19 cellular contexts compared by ENCODE assay signal in genomic region chr2:62277688-62278087, GRCh38.
DNase-seq lines count a peak whose midpoint lies in the region; ATAC-seq and TF ChIP-seq lines count a peak whose summit lies in the region.
"Had no signal": no experiment of that assay in that cellular context is flagged by ENCODE, and none has a peak within 500 bp of the region (broad histone marks: within the 10 kb centered on the region; RNA-seq: fewer than 3 reads in every experiment).

No MANE protein-coding gene starts in this region.

- H4K5ac ChIP-seq in mesendoderm (ENCODE audit: low read length), result no peak overlapping the region

- H3K4ac ChIP-seq in mesendoderm (ENCODE audit: low read depth, low read length), result no peak overlapping the region

- no TSS peak for BruUV-seq in OCI-LY7 (replicated peaks; lab: Mats Ljungman, UMichigan)

- peaks cover 64% of the 10 kb centered on the region for H3K36me3 Mint-ChIP-seq in GM23338 (ENCODE audit: low read depth)
- H3K36me3 Mint-ChIP-seq in endodermal cell (ENCODE audit: low read depth), result peaks cover 44% of the 10 kb centered on the region

- peaks cover 7% of the 10 kb centered on the region; the same call in 1 of the 2 replicates for H3K9me2 ChIP-seq in GM23338 (ENCODE audit: insufficient read depth)
- no peaks in the 10 kb centered on the region for H3K9me2 ChIP-seq in OCI-LY7 (ENCODE audit: insufficient read depth, low read length)

- H4K20me1 ChIP-seq in GM23338 (replicated peaks; ENCODE audit: insufficient read depth) (no peaks in the 10 kb centered on the region), OCI-LY7 (ENCODE audit: insufficient read depth, low read length) (no peaks in the 10 kb centered on the region)
- H4K20me1 ChIP-seq: BLaER1 had no signal

- H2AFZ ChIP-seq in GM23338 (no peak overlapping the region), OCI-LY7 (ENCODE audit: low read length) (no peak overlapping the region)

- H3K27ac ChIP-seq in GM23338 (ENCODE audit: low read depth) (no peak overlapping the region), OCI-LY7 (ENCODE audit: low read depth, low read length, poor library complexity, severe bottlenecking) (no peak overlapping the region), endodermal cell (ENCODE audit: low read depth, low read length) (no peak overlapping the region), mesendoderm (ENCODE audit: low read depth, low read length) (no peak overlapping the region)
- H3K27ac ChIP-seq: BLaER1, HL-60 had no signal

- no peak overlapping the region for H2BK120ac ChIP-seq in mesendoderm (ENCODE audit: low read depth, low read length)

- no peak overlapping the region for H2BK15ac ChIP-seq in mesendoderm (replicated peaks; ENCODE audit: low read depth)

- POLR2A ChIA-PET in OCI-LY7 (lab: Charles Lee), result interaction anchor here (0.6 kb wide), 2 partner anchors 100 to 1084 kb away, joined by 3 read pairs; no protein-coding TSS in a partner anchor

- H3K79me1 ChIP-seq in mesendoderm (ENCODE audit: low read length), result no peaks in the 10 kb centered on the region

- H2AK5ac ChIP-seq in mesendoderm (ENCODE audit: low read length), result no peak overlapping the region

- H3K9me3 ChIP-seq in OCI-LY7 (ENCODE audit: low read length) (peaks cover 31% of the 10 kb centered on the region; the same call in 1 of the 2 replicates), endodermal cell (ENCODE audit: control insufficient read depth, low read length) (peaks cover 60% of the 10 kb centered on the region)

- peaks cover 76% of the 10 kb centered on the region for H3K9me3 Mint-ChIP-seq in GM23338
- H3K9me3 Mint-ChIP-seq in endodermal cell, result peaks cover 62% of the 10 kb centered on the region

- H2BK5ac ChIP-seq in mesendoderm (ENCODE audit: low read length), result no peak overlapping the region

- H3K36me3 ChIP-seq in GM23338 (ENCODE audit: insufficient read depth) (peaks cover 6% of the 10 kb centered on the region; the same call in 1 of the 2 replicates), OCI-LY7 (ENCODE audit: insufficient read depth, low read length) (no peaks in the 10 kb centered on the region), endodermal cell (ENCODE audit: control insufficient read depth, insufficient read depth, low read length) (no peaks in the 10 kb centered on the region), mesendoderm (ENCODE audit: control insufficient read depth, insufficient read depth, low read length) (no peaks in the 10 kb centered on the region)
- H3K36me3 ChIP-seq: BLaER1 had no signal

- no peaks in the 10 kb centered on the region for H3K4me1 Mint-ChIP-seq in GM23338
- no peaks in the 10 kb centered on the region for H3K4me1 Mint-ChIP-seq in endodermal cell
- H3K4me1 Mint-ChIP-seq: CD4-positive, alpha-beta memory T cell had no signal

- H3F3A ChIP-seq in GM23338 (replicated peaks; ENCODE audit: low read depth), result no peaks in the 10 kb centered on the region

- no peak overlapping the region for H3K4me2 ChIP-seq in GM23338
- H3K4me2 ChIP-seq in OCI-LY7 (ENCODE audit: low read length), result no peak overlapping the region
- no peak overlapping the region for H3K4me2 ChIP-seq in mesendoderm (ENCODE audit: low read length)
- H3K4me2 ChIP-seq: BLaER1 had no signal

- CTCF ChIA-PET in OCI-LY7 (lab: Charles Lee; ENCODE audit: unreplicated experiment), result no interaction called here

- peaks cover 2% of the 10 kb centered on the region for H3K27me3 Mint-ChIP-seq in GM23338 (ENCODE audit: insufficient read depth, low read depth, poor library complexity)
- H3K27me3 Mint-ChIP-seq in endodermal cell (ENCODE audit: insufficient read depth), result peaks cover 1% of the 10 kb centered on the region
- H3K27me3 Mint-ChIP-seq: CD4-positive, alpha-beta memory T cell had no signal

- H3K4me1 ChIP-seq in GM23338 (ENCODE audit: insufficient read depth) (no peaks in the 10 kb centered on the region), OCI-LY7 (ENCODE audit: insufficient read depth, low read length, poor library complexity, severe bottlenecking) (no peaks in the 10 kb centered on the region), endodermal cell (ENCODE audit: control insufficient read depth, insufficient read depth, low read length) (no peaks in the 10 kb centered on the region), mesendoderm (ENCODE audit: control insufficient read depth, low read depth, low read length) (no peaks in the 10 kb centered on the region)
- H3K4me1 ChIP-seq: BLaER1 had no signal

- DNase-seq in GM23338 (ENCODE audit: low spot score) (peak; percentile 22), OCI-LY7 (ENCODE audit: low spot score) (peak; percentile 18), endodermal cell (no peak), mesendoderm (peak; percentile 37), 8988T (no peak), DMS79 treated with DMSO at 0.1 percent for 48 hours (lab: John Stamatoyannopoulos, UW) (no peak)
- no peak for DNase-seq in stimulated activated CD4-positive, alpha-beta T cell treated with anti-CD3 and anti-CD28 coated beads, Interleukin-1b, Interleukin-23, amount 100 ng/mL, for 48 hours
- no peak for DNase-seq in activated CD4-positive, alpha-beta T cell treated with anti-CD3 and anti-CD28 coated beads, Interleukin-2, amount 50 U/mL, for 4 hours
- DNase-seq: CD4-positive, alpha-beta memory T cell; DND-41; EL; GOT3; H7; IMR-90; Karpas-422; KBM-7 had no signal

- TF ChIP-seq CTCF in GM23338 (conservative IDR thresholded peaks at IDR 0.05; ENCODE audit: low read depth in 2 of 2) (no peak), OCI-LY7 (conservative IDR thresholded peaks at IDR 0.05; ENCODE audit: low read length) (no peak), endodermal cell (conservative IDR thresholded peaks at IDR 0.05) (no peak)

- no peak overlapping the region for H3K56ac ChIP-seq in mesendoderm (ENCODE audit: low read length)

- no peak overlapping the region for H3K18ac ChIP-seq in mesendoderm (ENCODE audit: low read length)

- H3K23ac ChIP-seq in mesendoderm (ENCODE audit: low read length), result no peak overlapping the region

- intact Hi-C loops in OCI-LY7 (cut with micrococcal nuclease; ENCODE audit: unreplicated experiment), result no loop called here

- no peak overlapping the region for H3K9ac ChIP-seq in endodermal cell (ENCODE audit: extremely low read depth, low read length, poor library complexity, severe bottlenecking)
- H3K9ac ChIP-seq in mesendoderm (ENCODE audit: low read length), result no peak overlapping the region
- H3K9ac ChIP-seq: BLaER1 had no signal

- H3K79me2 ChIP-seq in GM23338 (replicated peaks; ENCODE audit: insufficient read depth) (no peaks in the 10 kb centered on the region), OCI-LY7 (ENCODE audit: insufficient read depth, low read depth, low read length) (no peaks in the 10 kb centered on the region), mesendoderm (ENCODE audit: control insufficient read depth, insufficient read depth, low read length) (no peaks in the 10 kb centered on the region)

- H3K27ac Mint-ChIP-seq in GM23338 (no peak overlapping the region), endodermal cell (no peak overlapping the region)
- H3K27ac Mint-ChIP-seq: CD4-positive, alpha-beta memory T cell had no signal

- H4K8ac ChIP-seq in mesendoderm (ENCODE audit: low read depth, low read length), result no peak overlapping the region

- H3K27me3 ChIP-seq in GM23338 (ENCODE audit: insufficient read depth), result no peaks in the 10 kb centered on the region
- H3K27me3 ChIP-seq in endodermal cell (ENCODE audit: control insufficient read depth, insufficient read depth, low read length, poor library complexity, severe bottlenecking), result no peaks in the 10 kb centered on the region
- no peaks in the 10 kb centered on the region for H3K27me3 ChIP-seq in mesendoderm (ENCODE audit: insufficient read depth, low read length, poor library complexity)
- H3K27me3 ChIP-seq: BLaER1 had no signal

- no peak overlapping the region for H3K4me3 Mint-ChIP-seq in GM23338
- H3K4me3 Mint-ChIP-seq in endodermal cell, result no peak overlapping the region
- H3K4me3 Mint-ChIP-seq: CD14-positive monocyte had no signal

- H3K4me3 ChIP-seq in GM23338 (no peak overlapping the region), OCI-LY7 (ENCODE audit: low read depth, low read length, poor library complexity, severe bottlenecking) (no peak overlapping the region), endodermal cell (ENCODE audit: low read length) (peak overlapping the region; percentile 2), mesendoderm (ENCODE audit: low read length) (no peak overlapping the region)
- H3K4me3 ChIP-seq: BLaER1 had no signal

- no peak for ATAC-seq in GM23338

- 94 to 95% methylated on average over 1 of the region's 1 CpG for WGBS in endodermal cell (ENCODE audit: insufficient coverage in 1 of 2, insufficient read length in 1 of 2), 2 experiments
- no CpG with 5 or more reads among the region's 1 CpG for WGBS in mesendoderm (ENCODE audit: extremely low coverage, insufficient coverage, low lambda C conversion rate)

TF ChIP-seq in GM23338, 12 proteins besides CTCF, POLR2A, EP300 and RAD21 (continues in another document):
- TF ChIP-seq ZNF114 (CRISPR knock-in tag; IDR thresholded peaks at IDR 0.05) (no peak), STAT1 (IDR thresholded peaks at IDR 0.05; ENCODE audit: unreplicated experiment) (no peak)

Comparison
In these comparisons a context has a peak if more than half of its experiments do, and no peak if none do; other contexts are left out.
1. DNase-seq: peak in GM23338 (single experiment), OCI-LY7 (single experiment) and mesendoderm (single experiment); none in endodermal cell (single experiment), 8988T (single experiment), stimulated activated CD4-positive, alpha-beta T cell treated with anti-CD3 and anti-CD28 coated beads, Interleukin-1b, Interleukin-23, amount 100 ng/mL, for 48 hours (single experiment), activated CD4-positive, alpha-beta T cell treated with anti-CD3 and anti-CD28 coated beads, Interleukin-2, amount 50 U/mL, for 4 hours (0 of 2) and DMS79 treated with DMSO at 0.1 percent for 48 hours (single experiment).